ENCODE assay signal across 1 cellular context in genomic region chr2:45814951-45815621, GRCh38.
TF ChIP-seq lines count a peak whose summit lies in the region.

No MANE protein-coding gene starts in this region.

TF ChIP-seq in HEK293, 187 proteins besides CTCF, POLR2A, EP300 and RAD21 (continued from another document):
- peak; percentile 78 for TF ChIP-seq ZNF18 (tag by site-specific recombination; IDR thresholded peaks at IDR 0.05)
- TF ChIP-seq ZBTB44 (tag by site-specific recombination; IDR thresholded peaks at IDR 0.05): 0 out of 2 replicates have a peak, but pooled peaks have one; percentile 35
- TF ChIP-seq GLIS1 (tag by site-specific recombination; IDR thresholded peaks at IDR 0.05): peak; percentile 89
- TF ChIP-seq KLF10 (tag by site-specific recombination; IDR thresholded peaks at IDR 0.05): no peak
- peak; percentile 74 for TF ChIP-seq PRDM10 (tag by site-specific recombination; IDR thresholded peaks at IDR 0.05)
- TF ChIP-seq ZNF48 (tag by site-specific recombination; IDR thresholded peaks at IDR 0.05): no peak
- peak; percentile 61; the same call in 1 of the 2 replicates for TF ChIP-seq PRDM6 (tag by site-specific recombination; IDR thresholded peaks at IDR 0.05)
- TF ChIP-seq ZNF155 (tag by site-specific recombination; IDR thresholded peaks at IDR 0.05): no peak
- TF ChIP-seq ZNF211 (tag by site-specific recombination; IDR thresholded peaks at IDR 0.05; ENCODE audit: low read depth): no peak
- TF ChIP-seq ZNF843 (tag by site-specific recombination; IDR thresholded peaks at IDR 0.05): peak; percentile 38; the same call in 1 of the 2 replicates
- no peak for TF ChIP-seq ZNF645 (tag by site-specific recombination; IDR thresholded peaks at IDR 0.05)
- TF ChIP-seq PATZ1 (tag by site-specific recombination; IDR thresholded peaks at IDR 0.05): no peak
- no peak for TF ChIP-seq ZNF692 (tag by site-specific recombination; IDR thresholded peaks at IDR 0.05)
- peak; percentile 23; the same call in 1 of the 2 replicates for TF ChIP-seq SP7 (tag by site-specific recombination; IDR thresholded peaks at IDR 0.05)
- peak; percentile 86 for TF ChIP-seq WT1 (tag by site-specific recombination; IDR thresholded peaks at IDR 0.05)
- TF ChIP-seq ZIC2 (tag by site-specific recombination; IDR thresholded peaks at IDR 0.05): 0 out of 2 replicates have a peak, but pooled peaks have one; percentile 16
- no peak for TF ChIP-seq SCRT1 (tag by site-specific recombination; IDR thresholded peaks at IDR 0.05; ENCODE audit: borderline replicate concordance)
- TF ChIP-seq ZNF830 (tag by site-specific recombination; IDR thresholded peaks at IDR 0.05; ENCODE audit: low read depth): no peak
